In genomic region chr1:176208034-176208433, GRCh38 we compare ENCODE assay signal across 1 cellular context.
TF ChIP-seq lines count a peak whose summit lies in the region.

No MANE protein-coding gene starts in this region.

TF ChIP-seq in GM23338, 12 proteins besides CTCF, POLR2A, EP300 and RAD21 (continued from another document):
- TF ChIP-seq ZNF462 (CRISPR knock-in tag; IDR thresholded peaks at IDR 0.05) (no peak), JUNB (IDR thresholded peaks at IDR 0.05; ENCODE audit: unreplicated experiment) (no peak)
